15 cellular contexts compared by ENCODE assay signal in the genomic region with DNA sequence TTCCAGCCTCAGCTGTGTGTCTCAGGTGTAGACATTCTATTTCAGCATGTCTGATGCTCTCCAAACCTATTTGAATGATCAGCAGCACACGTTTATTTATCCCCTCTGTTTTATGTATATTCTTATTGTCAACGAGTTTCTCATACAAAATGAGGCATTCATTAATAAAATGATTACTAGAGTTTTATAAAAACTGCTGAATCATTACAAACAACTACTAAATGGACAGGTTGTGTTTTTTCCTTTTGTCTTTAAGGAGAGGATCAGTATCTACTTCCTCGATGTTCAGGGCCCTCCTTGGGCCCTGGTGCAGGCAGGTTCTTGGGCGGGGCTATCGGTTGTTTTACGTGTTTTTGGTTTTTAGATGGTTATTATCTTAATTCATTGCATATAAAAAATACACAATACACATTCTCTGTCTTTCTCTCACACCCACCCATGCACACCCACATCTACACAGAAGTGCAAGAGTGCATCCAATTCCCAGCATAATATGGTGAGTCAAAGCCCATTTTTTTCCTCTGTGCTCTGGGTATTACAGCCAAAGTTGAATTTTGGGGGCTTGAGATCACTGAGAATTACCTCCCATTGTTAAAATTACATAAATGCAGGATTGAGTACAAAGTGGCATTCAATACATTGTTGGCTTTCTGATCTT.
"Had no signal": no experiment of that assay in that cellular context is flagged by ENCODE, and none has a peak within 500 bp of the region (broad histone marks: within the 10 kb centered on the region; RNA-seq: fewer than 3 reads in every experiment).

No MANE protein-coding gene starts in this region.

- H3K4me1 ChIP-seq: breast epithelium, lower lobe of right lung, suprapubic skin had no signal

- H3K4me3 Mint-ChIP-seq: immature natural killer cell had no signal

- H3K27ac ChIP-seq: breast epithelium, esophagus muscularis mucosa, lower lobe of right lung, suprapubic skin had no signal

- H3K4me3 ChIP-seq: breast epithelium, esophagus muscularis mucosa, lower lobe of right lung, smooth muscle cell, suprapubic skin had no signal

- H3K27me3 ChIP-seq: breast epithelium, esophagus muscularis mucosa, suprapubic skin had no signal

- H3K9me3 ChIP-seq: breast epithelium, esophagus muscularis mucosa, lower lobe of right lung, suprapubic skin had no signal

- H3K27me3 Mint-ChIP-seq: progenitor cell of endocrine pancreas had no signal

- H3K9me3 Mint-ChIP-seq: immature natural killer cell had no signal

- H3K4me2 ChIP-seq: smooth muscle cell had no signal

- DNase-seq: activated CD4-positive, alpha-beta T cell treated with anti-CD3 and anti-CD28 coated beads for 1 hour; activated CD8-positive, alpha-beta memory T cell treated with anti-CD3 and anti-CD28 coated beads for 24 hours; activated naive CD4-positive, alpha-beta T cell treated with anti-CD3 and anti-CD28 coated beads, Interleukin-2, amount 50 U/mL, for 16 hours; anterior cingulate cortex; immature natural killer cell; lower lobe of right lung; midbrain; right cardiac atrium; SIG-M5; T1000 had no signal

- H3K27ac Mint-ChIP-seq: progenitor cell of endocrine pancreas had no signal
